Comparison of ENCODE assay signal across 14 cellular contexts in genomic region chr3:190094201-190094718, GRCh38. TPM values are rescaled to one million over a fixed set of nuclear protein-coding genes. Genes with fewer than 3 reads are reported as not detected.
DNase-seq lines count a peak whose midpoint lies in the region; ATAC-seq and TF ChIP-seq lines count a peak whose summit lies in the region.
"Had no signal": no experiment of that assay in that cellular context is flagged by ENCODE, and none has a peak within 500 bp of the region (broad histone marks: within the 10 kb centered on the region; RNA-seq: fewer than 3 reads in every experiment).

No MANE protein-coding gene starts in this region.

- TF ChIP-seq CTCF in left ventricle myocardium inferior (IDR thresholded peaks at IDR 0.05; ENCODE audit: borderline replicate concordance) (no peak), cardiac fibroblast (IDR thresholded peaks at IDR 0.05; ENCODE audit: low read depth, low read length) (no peak), left lung (IDR thresholded peaks at IDR 0.05) (no peak)

- DNase-seq in left ventricle myocardium inferior (no peak), Right ventricle myocardium superior (no peak), cardiac fibroblast (ENCODE audit: low read depth in 2 of 2) (peak; percentile 56 to 81), left lung (no peak), COR-L47 (lab: John Stamatoyannopoulos, UW) (no peak), NCI-H1694 treated with DMSO at 0.1 percent for 48 hours (lab: John Stamatoyannopoulos, UW) (no peak), C1 segment of cervical spinal cord (lab: John Stamatoyannopoulos, UW) (no peak), NCI-H524 treated with DMSO at 0.1 percent for 48 hours (lab: John Stamatoyannopoulos, UW) (no peak)
- DNase-seq: activated CD8-positive, alpha-beta T cell treated with anti-CD3 and anti-CD28 coated beads for 36 hours; activated naive CD4-positive, alpha-beta T cell; NCI-H2081; upper lobe of left lung had no signal

- no peaks in the 10 kb centered on the region for H3K9me3 ChIP-seq in left ventricle myocardium inferior (replicated peaks)
- H3K9me3 ChIP-seq in left lung: no peaks in the 10 kb centered on the region
- H3K9me3 ChIP-seq: upper lobe of left lung had no signal

- H3K27ac ChIP-seq in left ventricle myocardium inferior (replicated peaks): peak overlapping the region; percentile 48
- no peak overlapping the region for H3K27ac ChIP-seq in left lung

- H3K27me3 ChIP-seq in left ventricle myocardium inferior (ENCODE audit: low read depth): no peaks in the 10 kb centered on the region
- no peaks in the 10 kb centered on the region for H3K27me3 ChIP-seq in left lung
- H3K27me3 ChIP-seq: upper lobe of left lung had no signal

- H3K4me1 ChIP-seq in left ventricle myocardium inferior (peaks cover 24% of the 10 kb centered on the region), left lung (peaks cover 0 to 6% of the 10 kb centered on the region in 2 donors)

- ATAC-seq in Right ventricle myocardium superior (ENCODE audit: poor library complexity) (no peak), left lung (peak; percentile 40)
- ATAC-seq: activated CD8-positive, alpha-beta T cell treated with anti-CD3 and anti-CD28 coated beads for 36 hours had no signal

- H3K36me3 ChIP-seq in left ventricle myocardium inferior: no peaks in the 10 kb centered on the region
- no peaks in the 10 kb centered on the region for H3K36me3 ChIP-seq in left lung
- H3K36me3 ChIP-seq: upper lobe of left lung had no signal

- intact Hi-C loops in left ventricle myocardium inferior (cut with micrococcal nuclease) (no loop called here), Right ventricle myocardium superior (cut with DNase I) (no loop called here), left lung (cut with DNase I) (no loop called here)

- H3K4me3 ChIP-seq in left ventricle myocardium inferior (no peak overlapping the region), cardiac fibroblast (replicated peaks in 1 of 2; ENCODE audit: low read depth in 2 of 2, low read length in 2 of 2) (no peak overlapping the region), left lung (no peak overlapping the region)
- H3K4me3 ChIP-seq: upper lobe of left lung had no signal

RNA-seq across cellular contexts. Expression of gene P3H2, which starts 26.4 kb away (rescaled TPM):
- total RNA-seq in left ventricle myocardium inferior: 0.82 TPM
- 1.3 TPM for total RNA-seq in Right ventricle myocardium superior
- total RNA-seq in left lung: 10 to 100 TPM; 29.1 to 50.7 TPM
- total RNA-seq: activated CD8-positive, alpha-beta T cell treated with anti-CD3 and anti-CD28 coated beads for 36 hours; B cell; T-helper 2 cell treated with Interferon-gamma antibody and Interleukin-4, amounts not matched to agents 100 ng/mL and 5 ng/mL, for 36 hours had no signal

Comparison
In these comparisons a context has a peak if more than half of its experiments do, and no peak if none do; other contexts are left out.
1. DNase-seq: peak in cardiac fibroblast (2 of 2); none in left ventricle myocardium inferior (single experiment), Right ventricle myocardium superior (single experiment), left lung (0 of 2), COR-L47 (single experiment), NCI-H1694 treated with DMSO at 0.1 percent for 48 hours (single experiment), C1 segment of cervical spinal cord (0 of 14) and NCI-H524 treated with DMSO at 0.1 percent for 48 hours (single experiment).
2. RNA of gene P3H2, which starts 26.4 kb away (total RNA-seq): 29.1 to 50.7 TPM in left lung; 1.3 TPM in Right ventricle myocardium superior (single experiment) and 0.82 TPM in left ventricle myocardium inferior (single experiment); every median in the first group is over 10 times any median in the second.